ENCODE assay signal across 7 cellular contexts in genomic region chr4:95450294-95450693, GRCh38.
"Had no signal": no experiment of that assay in that cellular context is flagged by ENCODE, and none has a peak within 500 bp of the region (broad histone marks: within the 10 kb centered on the region; RNA-seq: fewer than 3 reads in every experiment).

No MANE protein-coding gene starts in this region.

- DNase-seq: GDM1, GF-D8 had no signal

- FAIRE-seq: G401.6, GM12891, GM12892, GM18507, GM19239 had no signal
